Comparison of ENCODE assay signal across 30 cellular contexts in the genomic region with DNA sequence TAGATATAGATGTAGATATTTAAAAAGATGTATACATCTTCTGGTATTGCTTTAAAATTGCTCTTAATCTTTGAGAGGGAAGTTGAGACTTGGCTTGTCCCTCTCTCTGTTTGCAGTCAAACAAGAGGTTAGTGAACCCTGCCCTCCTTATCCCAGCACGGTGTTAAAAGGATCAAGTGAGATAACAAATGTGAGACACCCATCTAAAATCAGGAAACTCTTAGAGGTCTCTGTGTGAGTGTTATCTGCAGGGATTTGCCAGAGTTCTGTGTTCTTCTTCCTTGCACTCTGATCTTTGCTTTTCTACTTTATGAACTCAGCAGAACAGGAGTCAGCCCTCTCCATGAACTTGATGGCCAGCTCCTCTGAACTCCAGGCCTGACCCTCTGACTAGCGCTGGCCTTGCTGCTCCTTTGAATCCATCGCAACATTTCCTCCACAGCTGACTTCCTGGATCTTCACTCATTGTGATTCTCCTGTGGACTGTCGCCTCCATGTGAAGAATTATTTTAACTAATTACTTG.
"Had no signal": no experiment of that assay in that cellular context is flagged by ENCODE, and none has a peak within 500 bp of the region (broad histone marks: within the 10 kb centered on the region; RNA-seq: fewer than 3 reads in every experiment).

No MANE protein-coding gene starts in this region.

- H3K27me3 Mint-ChIP-seq: stimulated activated naive CD8-positive, alpha-beta T cell treated with anti-CD3 and anti-CD28 coated beads, Interleukin-15, amount 100 ng/mL, for 72 hours had no signal

- H3K27ac Mint-ChIP-seq: endodermal cell; naive B cell; nephron; stimulated activated naive CD8-positive, alpha-beta T cell treated with anti-CD3 and anti-CD28 coated beads, Interleukin-15, amount 100 ng/mL, for 72 hours had no signal

- H3K27me3 ChIP-seq: gastrocnemius medialis, ovary, suprapubic skin, transverse colon, upper lobe of right lung, uterus had no signal

- H3K4me3 Mint-ChIP-seq: endodermal cell; naive B cell; nephron; stimulated activated naive CD8-positive, alpha-beta T cell treated with anti-CD3 and anti-CD28 coated beads, Interleukin-15, amount 100 ng/mL, for 72 hours had no signal

- H3K4me1 ChIP-seq: gastrocnemius medialis, left ventricle myocardium inferior, lower lobe of right lung, psoas muscle, suprapubic skin, transverse colon, upper lobe of right lung, uterus had no signal

- H3K27ac ChIP-seq: dorsolateral prefrontal cortex, epithelial cell of prostate, gastrocnemius medialis, left ventricle myocardium inferior, lower lobe of right lung, ovary, psoas muscle, suprapubic skin, transverse colon, upper lobe of right lung, uterus had no signal

- H3K9me3 ChIP-seq: gastrocnemius medialis, left ventricle myocardium inferior, lower lobe of right lung, ovary, psoas muscle, suprapubic skin, transverse colon, upper lobe of right lung, uterus had no signal

- FAIRE-seq: keratinocyte had no signal

- H3K4me3 ChIP-seq: dorsolateral prefrontal cortex, gastrocnemius medialis, left ventricle myocardium inferior, lower lobe of right lung, ovary, psoas muscle, smooth muscle cell, suprapubic skin, transverse colon, upper lobe of right lung, uterus had no signal

- H3K4me1 Mint-ChIP-seq: naive B cell; nephron; stimulated activated naive CD8-positive, alpha-beta T cell treated with anti-CD3 and anti-CD28 coated beads, Interleukin-15, amount 100 ng/mL, for 72 hours had no signal

- H3K4me2 ChIP-seq: smooth muscle cell had no signal

- DNase-seq: cerebellar nuclear complex; dorsolateral prefrontal cortex; effector CD8-positive, alpha-beta T cell; endodermal cell; foreskin fibroblast; gastrocnemius medialis; head of caudate nucleus; left ventricle myocardium inferior; lower lobe of right lung; naive B cell; occipital lobe; ovary; posterior cingulate gyrus; psoas muscle; right cardiac atrium; stimulated activated CD4-positive, alpha-beta T cell treated with anti-CD3 and anti-CD28 coated beads, Interleukin-12 subunit alpha, Interleukin-12 subunit beta, amount 100 ng/mL, for 4 hours; stimulated activated CD4-positive, alpha-beta T cell treated with anti-CD3 and anti-CD28 coated beads, Interleukin-1b, Interleukin-23, amount 100 ng/mL, for 48 hours; stimulated activated CD4-positive, alpha-beta T cell treated with anti-CD3 and anti-CD28 coated beads, Interleukin-4, amount 100 ng/mL, for 1 hour; stimulated activated CD8-positive, alpha-beta memory T cell treated with anti-CD3 and anti-CD28 coated beads, Interleukin-4, amount 100 ng/mL, for 48 hours; stimulated activated naive CD4-positive, alpha-beta T cell; stimulated activated naive CD8-positive, alpha-beta T cell treated with anti-CD3 and anti-CD28 coated beads, Interleukin-15, amount 100 ng/mL, for 72 hours; transverse colon; upper lobe of right lung; uterus had no signal

- ATAC-seq: esophagus mucosa; gastrocnemius medialis; lower lobe of right lung; psoas muscle; right cardiac atrium; stimulated activated naive CD8-positive, alpha-beta T cell treated with anti-CD3 and anti-CD28 coated beads, Interleukin-15, amount 100 ng/mL, for 72 hours; upper lobe of right lung had no signal

- H3K36me3 ChIP-seq: gastrocnemius medialis, left ventricle myocardium inferior, lower lobe of right lung, ovary, suprapubic skin, transverse colon, upper lobe of right lung, uterus had no signal

- H3K9me3 Mint-ChIP-seq: endodermal cell, nephron had no signal
